1 cellular context compared by ENCODE assay signal in the genomic region with DNA sequence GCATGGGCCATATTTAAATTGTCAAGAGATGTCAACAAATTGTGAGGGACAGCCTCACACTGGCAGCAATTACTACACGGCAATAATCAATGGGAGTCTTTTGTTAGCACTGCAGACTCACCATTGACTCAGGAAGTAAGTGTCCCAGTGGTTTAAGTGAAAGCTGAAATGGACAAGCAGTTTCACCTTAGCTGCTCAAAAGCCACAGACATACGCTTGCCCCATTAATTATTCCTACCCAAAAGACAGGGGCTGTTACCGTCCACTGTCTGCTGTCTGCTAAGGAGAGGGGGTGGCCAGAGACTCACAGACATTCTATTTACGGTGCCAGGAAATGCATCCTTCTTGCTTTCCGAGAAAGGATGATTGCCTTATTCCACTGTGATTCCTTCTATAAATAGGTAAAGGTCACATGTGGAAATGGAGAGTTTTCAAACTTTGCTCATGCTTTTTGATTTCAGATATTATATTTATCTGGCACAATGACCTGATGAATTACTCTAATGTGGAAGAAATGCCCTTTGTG.
TF ChIP-seq lines count a peak whose summit lies in the region.

No MANE protein-coding gene starts in this region.

TF ChIP-seq in K562, 482 proteins besides CTCF, POLR2A, EP300 and RAD21 (continued from another document):
- TF ChIP-seq, protein P1, sequence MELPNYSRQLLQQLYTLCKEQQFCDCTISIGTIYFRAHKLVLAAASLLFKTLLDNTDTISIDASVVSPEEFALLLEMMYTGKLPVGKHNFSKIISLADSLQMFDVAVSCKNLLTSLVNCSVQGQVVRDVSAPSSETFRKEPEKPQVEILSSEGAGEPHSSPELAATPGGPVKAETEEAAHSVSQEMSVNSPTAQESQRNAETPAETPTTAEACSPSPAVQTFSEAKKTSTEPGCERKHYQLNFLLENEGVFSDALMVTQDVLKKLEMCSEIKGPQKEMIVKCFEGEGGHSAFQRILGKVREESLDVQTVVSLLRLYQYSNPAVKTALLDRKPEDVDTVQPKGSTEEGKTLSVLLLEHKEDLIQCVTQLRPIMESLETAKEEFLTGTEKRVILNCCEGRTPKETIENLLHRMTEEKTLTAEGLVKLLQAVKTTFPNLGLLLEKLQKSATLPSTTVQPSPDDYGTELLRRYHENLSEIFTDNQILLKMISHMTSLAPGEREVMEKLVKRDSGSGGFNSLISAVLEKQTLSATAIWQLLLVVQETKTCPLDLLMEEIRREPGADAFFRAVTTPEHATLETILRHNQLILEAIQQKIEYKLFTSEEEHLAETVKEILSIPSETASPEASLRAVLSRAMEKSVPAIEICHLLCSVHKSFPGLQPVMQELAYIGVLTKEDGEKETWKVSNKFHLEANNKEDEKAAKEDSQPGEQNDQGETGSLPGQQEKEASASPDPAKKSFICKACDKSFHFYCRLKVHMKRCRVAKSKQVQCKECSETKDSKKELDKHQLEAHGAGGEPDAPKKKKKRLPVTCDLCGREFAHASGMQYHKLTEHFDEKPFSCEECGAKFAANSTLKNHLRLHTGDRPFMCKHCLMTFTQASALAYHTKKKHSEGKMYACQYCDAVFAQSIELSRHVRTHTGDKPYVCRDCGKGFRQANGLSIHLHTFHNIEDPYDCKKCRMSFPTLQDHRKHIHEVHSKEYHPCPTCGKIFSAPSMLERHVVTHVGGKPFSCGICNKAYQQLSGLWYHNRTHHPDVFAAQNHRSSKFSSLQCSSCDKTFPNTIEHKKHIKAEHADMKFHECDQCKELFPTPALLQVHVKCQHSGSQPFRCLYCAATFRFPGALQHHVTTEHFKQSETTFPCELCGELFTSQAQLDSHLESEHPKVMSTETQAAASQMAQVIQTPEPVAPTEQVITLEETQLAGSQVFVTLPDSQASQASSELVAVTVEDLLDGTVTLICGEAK (IDR thresholded peaks at IDR 0.05): no peak
- TF ChIP-seq, protein P1 (CRISPR knock-in tag; IDR thresholded peaks at IDR 0.05): no peak
- TF ChIP-seq, protein P2, sequence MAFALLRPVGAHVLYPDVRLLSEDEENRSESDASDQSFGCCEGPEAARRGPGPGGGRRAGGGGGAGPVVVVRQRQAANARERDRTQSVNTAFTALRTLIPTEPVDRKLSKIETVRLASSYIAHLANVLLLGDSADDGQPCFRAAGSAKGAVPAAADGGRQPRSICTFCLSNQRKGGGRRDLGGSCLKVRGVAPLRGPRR (CRISPR knock-in tag; IDR thresholded peaks at IDR 0.05): no peak
- TF ChIP-seq, protein P3, sequence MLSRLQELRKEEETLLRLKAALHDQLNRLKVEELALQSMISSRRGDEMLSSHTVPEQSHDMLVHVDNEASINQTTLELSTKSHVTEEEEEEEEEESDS (CRISPR knock-in tag; IDR thresholded peaks at IDR 0.05): no peak
- TF ChIP-seq JUN (IDR thresholded peaks at IDR 0.05; ENCODE audit: borderline replicate concordance, low read depth, low read length) (no peak), JUN (CRISPR knock-in tag; IDR thresholded peaks at IDR 0.05; ENCODE audit: borderline replicate concordance) (no peak), POLR2B (IDR thresholded peaks at IDR 0.05; ENCODE audit: low read depth, partially characterized antibody) (no peak), SMARCC2 (IDR thresholded peaks at IDR 0.05; ENCODE audit: low read depth) (no peak)
- TF ChIP-seq, protein P4, sequence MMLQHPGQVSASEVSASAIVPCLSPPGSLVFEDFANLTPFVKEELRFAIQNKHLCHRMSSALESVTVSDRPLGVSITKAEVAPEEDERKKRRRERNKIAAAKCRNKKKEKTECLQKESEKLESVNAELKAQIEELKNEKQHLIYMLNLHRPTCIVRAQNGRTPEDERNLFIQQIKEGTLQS (IDR thresholded peaks at IDR 0.05): no peak
- TF ChIP-seq, protein P4 (CRISPR knock-in tag; conservative IDR thresholded peaks at IDR 0.05): no peak
